ENCODE assay signal across 1 cellular context in the genomic region with DNA sequence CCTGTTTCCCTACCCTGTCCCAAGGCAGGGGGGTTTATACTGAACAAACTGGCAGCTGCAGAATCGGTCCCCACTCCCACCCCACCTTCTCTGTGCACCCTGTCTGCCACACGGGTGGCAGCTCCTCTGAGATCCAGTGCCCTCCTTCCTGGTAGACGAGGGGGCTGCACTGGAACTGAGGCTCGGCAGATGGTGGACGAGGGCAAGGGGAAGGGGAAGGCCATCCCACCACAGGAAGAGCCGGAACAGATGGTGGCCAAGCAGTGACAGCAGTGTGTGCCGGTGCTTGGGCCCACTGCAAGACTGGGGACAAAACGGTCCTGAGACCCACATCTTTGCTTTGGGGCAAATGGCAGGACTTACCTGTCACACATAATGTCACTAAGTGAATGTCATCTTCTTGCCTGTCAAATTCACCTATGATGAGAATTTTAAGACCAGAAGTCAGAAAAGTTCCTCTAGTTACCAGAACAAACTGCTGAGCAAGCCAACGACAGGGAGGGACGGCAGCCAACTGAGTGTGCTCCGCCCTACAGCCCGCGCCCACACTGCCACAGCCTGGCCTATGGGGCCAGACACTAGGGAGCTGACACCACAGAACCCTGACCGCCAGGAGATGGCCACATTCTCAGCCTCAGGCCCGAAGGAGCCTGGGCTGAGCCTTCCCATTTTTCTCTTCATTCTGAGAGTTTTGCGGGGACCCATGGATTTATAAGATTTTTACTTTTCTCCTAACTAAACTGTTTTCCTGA.
TF ChIP-seq lines count a peak whose summit lies in the region.

No MANE protein-coding gene starts in this region.

TF ChIP-seq in GM12878, 131 proteins besides CTCF, POLR2A, EP300 and RAD21:
- TF ChIP-seq IRF4 (IDR thresholded peaks at IDR 0.05; ENCODE audit: low read depth, low read length) (no peak), RBBP5 (conservative IDR thresholded peaks at IDR 0.05) (no peak), NR2C2 (IDR thresholded peaks at IDR 0.05; ENCODE audit: borderline replicate concordance, control insufficient read depth, insufficient read length, low read depth) (no peak), CHD2 (IDR thresholded peaks at IDR 0.05; ENCODE audit: borderline replicate concordance, low read depth, low read length) (no peak), SREBF1 (IDR thresholded peaks at IDR 0.05; ENCODE audit: low read length) (no peak), NR2C1 (IDR thresholded peaks at IDR 0.05) (no peak), MYC (IDR thresholded peaks at IDR 0.05; ENCODE audit: insufficient read depth, insufficient read length, insufficient replicate concordance, low read length, severe bottlenecking) (no peak), HCFC1 (IDR thresholded peaks at IDR 0.05; ENCODE audit: low read length) (no peak), PAX5 (IDR thresholded peaks at IDR 0.05; ENCODE audit: borderline replicate concordance, low read depth, low read length) (no peak), ESRRA (IDR thresholded peaks at IDR 0.05; ENCODE audit: low read length) (no peak), KAT2A (conservative IDR thresholded peaks at IDR 0.05; ENCODE audit: control insufficient read depth, low read depth, low read length) (no peak), SIX5 (IDR thresholded peaks at IDR 0.05; ENCODE audit: low read depth, low read length, severe bottlenecking) (no peak), JUND (IDR thresholded peaks at IDR 0.05; ENCODE audit: low read depth, low read length) (no peak), CREM (IDR thresholded peaks at IDR 0.05; ENCODE audit: low read depth) (no peak)
- TF ChIP-seq, protein P1, sequence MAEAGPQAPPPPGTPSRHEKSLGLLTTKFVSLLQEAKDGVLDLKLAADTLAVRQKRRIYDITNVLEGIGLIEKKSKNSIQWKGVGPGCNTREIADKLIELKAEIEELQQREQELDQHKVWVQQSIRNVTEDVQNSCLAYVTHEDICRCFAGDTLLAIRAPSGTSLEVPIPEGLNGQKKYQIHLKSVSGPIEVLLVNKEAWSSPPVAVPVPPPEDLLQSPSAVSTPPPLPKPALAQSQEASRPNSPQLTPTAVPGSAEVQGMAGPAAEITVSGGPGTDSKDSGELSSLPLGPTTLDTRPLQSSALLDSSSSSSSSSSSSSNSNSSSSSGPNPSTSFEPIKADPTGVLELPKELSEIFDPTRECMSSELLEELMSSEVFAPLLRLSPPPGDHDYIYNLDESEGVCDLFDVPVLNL (IDR thresholded peaks at IDR 0.05; ENCODE audit: low read depth, low read length), result no peak
- TF ChIP-seq, protein P2, sequence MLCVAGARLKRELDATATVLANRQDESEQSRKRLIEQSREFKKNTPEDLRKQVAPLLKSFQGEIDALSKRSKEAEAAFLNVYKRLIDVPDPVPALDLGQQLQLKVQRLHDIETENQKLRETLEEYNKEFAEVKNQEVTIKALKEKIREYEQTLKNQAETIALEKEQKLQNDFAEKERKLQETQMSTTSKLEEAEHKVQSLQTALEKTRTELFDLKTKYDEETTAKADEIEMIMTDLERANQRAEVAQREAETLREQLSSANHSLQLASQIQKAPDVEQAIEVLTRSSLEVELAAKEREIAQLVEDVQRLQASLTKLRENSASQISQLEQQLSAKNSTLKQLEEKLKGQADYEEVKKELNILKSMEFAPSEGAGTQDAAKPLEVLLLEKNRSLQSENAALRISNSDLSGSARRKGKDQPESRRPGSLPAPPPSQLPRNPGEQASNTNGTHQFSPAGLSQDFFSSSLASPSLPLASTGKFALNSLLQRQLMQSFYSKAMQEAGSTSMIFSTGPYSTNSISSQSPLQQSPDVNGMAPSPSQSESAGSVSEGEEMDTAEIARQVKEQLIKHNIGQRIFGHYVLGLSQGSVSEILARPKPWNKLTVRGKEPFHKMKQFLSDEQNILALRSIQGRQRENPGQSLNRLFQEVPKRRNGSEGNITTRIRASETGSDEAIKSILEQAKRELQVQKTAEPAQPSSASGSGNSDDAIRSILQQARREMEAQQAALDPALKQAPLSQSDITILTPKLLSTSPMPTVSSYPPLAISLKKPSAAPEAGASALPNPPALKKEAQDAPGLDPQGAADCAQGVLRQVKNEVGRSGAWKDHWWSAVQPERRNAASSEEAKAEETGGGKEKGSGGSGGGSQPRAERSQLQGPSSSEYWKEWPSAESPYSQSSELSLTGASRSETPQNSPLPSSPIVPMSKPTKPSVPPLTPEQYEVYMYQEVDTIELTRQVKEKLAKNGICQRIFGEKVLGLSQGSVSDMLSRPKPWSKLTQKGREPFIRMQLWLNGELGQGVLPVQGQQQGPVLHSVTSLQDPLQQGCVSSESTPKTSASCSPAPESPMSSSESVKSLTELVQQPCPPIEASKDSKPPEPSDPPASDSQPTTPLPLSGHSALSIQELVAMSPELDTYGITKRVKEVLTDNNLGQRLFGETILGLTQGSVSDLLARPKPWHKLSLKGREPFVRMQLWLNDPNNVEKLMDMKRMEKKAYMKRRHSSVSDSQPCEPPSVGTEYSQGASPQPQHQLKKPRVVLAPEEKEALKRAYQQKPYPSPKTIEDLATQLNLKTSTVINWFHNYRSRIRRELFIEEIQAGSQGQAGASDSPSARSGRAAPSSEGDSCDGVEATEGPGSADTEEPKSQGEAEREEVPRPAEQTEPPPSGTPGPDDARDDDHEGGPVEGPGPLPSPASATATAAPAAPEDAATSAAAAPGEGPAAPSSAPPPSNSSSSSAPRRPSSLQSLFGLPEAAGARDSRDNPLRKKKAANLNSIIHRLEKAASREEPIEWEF (IDR thresholded peaks at IDR 0.05; ENCODE audit: insufficient replicate concordance, low read depth, low read length), result no peak
- TF ChIP-seq, protein P3, sequence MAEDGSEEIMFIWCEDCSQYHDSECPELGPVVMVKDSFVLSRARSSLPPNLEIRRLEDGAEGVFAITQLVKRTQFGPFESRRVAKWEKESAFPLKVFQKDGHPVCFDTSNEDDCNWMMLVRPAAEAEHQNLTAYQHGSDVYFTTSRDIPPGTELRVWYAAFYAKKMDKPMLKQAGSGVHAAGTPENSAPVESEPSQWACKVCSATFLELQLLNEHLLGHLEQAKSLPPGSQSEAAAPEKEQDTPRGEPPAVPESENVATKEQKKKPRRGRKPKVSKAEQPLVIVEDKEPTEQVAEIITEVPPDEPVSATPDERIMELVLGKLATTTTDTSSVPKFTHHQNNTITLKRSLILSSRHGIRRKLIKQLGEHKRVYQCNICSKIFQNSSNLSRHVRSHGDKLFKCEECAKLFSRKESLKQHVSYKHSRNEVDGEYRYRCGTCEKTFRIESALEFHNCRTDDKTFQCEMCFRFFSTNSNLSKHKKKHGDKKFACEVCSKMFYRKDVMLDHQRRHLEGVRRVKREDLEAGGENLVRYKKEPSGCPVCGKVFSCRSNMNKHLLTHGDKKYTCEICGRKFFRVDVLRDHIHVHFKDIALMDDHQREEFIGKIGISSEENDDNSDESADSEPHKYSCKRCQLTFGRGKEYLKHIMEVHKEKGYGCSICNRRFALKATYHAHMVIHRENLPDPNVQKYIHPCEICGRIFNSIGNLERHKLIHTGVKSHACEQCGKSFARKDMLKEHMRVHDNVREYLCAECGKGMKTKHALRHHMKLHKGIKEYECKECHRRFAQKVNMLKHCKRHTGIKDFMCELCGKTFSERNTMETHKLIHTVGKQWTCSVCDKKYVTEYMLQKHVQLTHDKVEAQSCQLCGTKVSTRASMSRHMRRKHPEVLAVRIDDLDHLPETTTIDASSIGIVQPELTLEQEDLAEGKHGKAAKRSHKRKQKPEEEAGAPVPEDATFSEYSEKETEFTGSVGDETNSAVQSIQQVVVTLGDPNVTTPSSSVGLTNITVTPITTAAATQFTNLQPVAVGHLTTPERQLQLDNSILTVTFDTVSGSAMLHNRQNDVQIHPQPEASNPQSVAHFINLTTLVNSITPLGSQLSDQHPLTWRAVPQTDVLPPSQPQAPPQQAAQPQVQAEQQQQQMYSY (CRISPR knock-in tag; IDR thresholded peaks at IDR 0.05), result no peak
